Comparison of ENCODE assay signal across 11 cellular contexts in genomic region chr1:9655127-9655723, GRCh38. TPM values are rescaled to one million over a fixed set of nuclear protein-coding genes. Genes with fewer than 3 reads are reported as not detected.
DNase-seq lines count a peak whose midpoint lies in the region; ATAC-seq and TF ChIP-seq lines count a peak whose summit lies in the region.
"Had no signal": no experiment of that assay in that cellular context is flagged by ENCODE, and none has a peak within 500 bp of the region (broad histone marks: within the 10 kb centered on the region; RNA-seq: fewer than 3 reads in every experiment).

No MANE protein-coding gene starts in this region.

- no peak overlapping the region for H3K4me3 Mint-ChIP-seq in endodermal cell
- H3K4me3 Mint-ChIP-seq: GM23338 had no signal

- ATAC-seq in Right ventricle myocardium superior (ENCODE audit: poor library complexity), result no peak
- ATAC-seq: GM23338 had no signal

- WGBS in endodermal cell (ENCODE audit: insufficient coverage in 1 of 2, insufficient read length in 1 of 2), 2 experiments, result 72 to 88% methylated on average over 2 to 10 of the region's 11 CpGs

- H3K27ac ChIP-seq in HL-60 (replicated peaks), result peak overlapping the region; percentile 93
- H3K27ac ChIP-seq in colonic mucosa, result peak overlapping the region; percentile 70
- H3K27ac ChIP-seq in endodermal cell (ENCODE audit: low read depth, low read length), result no peak overlapping the region

- no peaks in the 10 kb centered on the region for H3K36me3 ChIP-seq in colonic mucosa
- no peaks in the 10 kb centered on the region for H3K36me3 ChIP-seq in endodermal cell (ENCODE audit: control insufficient read depth, insufficient read depth, low read length)

- peaks cover 2% of the 10 kb centered on the region for H3K4me1 Mint-ChIP-seq in endodermal cell

- H3K27me3 Mint-ChIP-seq in endodermal cell (ENCODE audit: insufficient read depth), result peaks cover 42% of the 10 kb centered on the region

- H3K27me3 ChIP-seq in HL-60 (ENCODE audit: insufficient read depth, poor library complexity, severe bottlenecking), result no peaks in the 10 kb centered on the region
- peaks cover 31% of the 10 kb centered on the region for H3K27me3 ChIP-seq in colonic mucosa
- H3K27me3 ChIP-seq in endodermal cell (ENCODE audit: control insufficient read depth, insufficient read depth, low read length, poor library complexity, severe bottlenecking), result peaks cover 43% of the 10 kb centered on the region

- no peak overlapping the region for H3K27ac Mint-ChIP-seq in endodermal cell
- H3K27ac Mint-ChIP-seq: GM23338 had no signal

- DNase-seq in HL-60 (ENCODE audit: low read depth in 1 of 2, low spot score in 1 of 2), result peak in 1 of 2 experiments; percentile 56
- peak; percentile 35 for DNase-seq in activated CD4-positive, alpha-beta T cell treated with anti-CD3 and anti-CD28 coated beads, Interleukin-2, amount 50 U/mL, for 1 hour
- DNase-seq in colonic mucosa, result no peak
- peak; percentile 35 to 69 (median 44) for DNase-seq in stimulated activated naive CD4-positive, alpha-beta T cell (lab: John Stamatoyannopoulos, UW)
- no peak for DNase-seq in endodermal cell
- no peak for DNase-seq in Right ventricle myocardium superior
- no peak for DNase-seq in NCI-H2081 (lab: John Stamatoyannopoulos, UW)
- DNase-seq in NCI-H82 (lab: John Stamatoyannopoulos, UW), result no peak
- DNase-seq: GDM1, NCI-H524 treated with DMSO at 0.1 percent for 48 hours had no signal

- no peaks in the 10 kb centered on the region for H3K9me3 Mint-ChIP-seq in endodermal cell

- H3K9ac ChIP-seq in colonic mucosa (ENCODE audit: low read depth in 2 of 2, low read length in 2 of 2), result no peak overlapping the region
- no peak overlapping the region for H3K9ac ChIP-seq in endodermal cell (ENCODE audit: extremely low read depth, low read length, poor library complexity, severe bottlenecking)

- no peaks in the 10 kb centered on the region for H3K4me1 ChIP-seq in colonic mucosa
- H3K4me1 ChIP-seq in endodermal cell (ENCODE audit: control insufficient read depth, insufficient read depth, low read length), result no peaks in the 10 kb centered on the region

- H3K4me3 ChIP-seq in HL-60 (replicated peaks; ENCODE audit: insufficient read depth, low read length), result peak overlapping the region; percentile 75
- H3K4me3 ChIP-seq in colonic mucosa, result no peak overlapping the region
- H3K4me3 ChIP-seq in endodermal cell (ENCODE audit: low read length), result no peak overlapping the region
- H3K4me3 ChIP-seq: GM23338 had no signal

- no peak for TF ChIP-seq CTCF in HL-60 (IDR thresholded peaks at IDR 0.05; ENCODE audit: insufficient read depth, low read length)
- no peak for TF ChIP-seq CTCF in colonic mucosa (IDR thresholded peaks at IDR 0.05)
- TF ChIP-seq CTCF in endodermal cell (conservative IDR thresholded peaks at IDR 0.05), result no peak

- intact Hi-C loops in colonic mucosa (cut with DNase I) (no loop called here), Right ventricle myocardium superior (cut with DNase I) (no loop called here)

- H3K9me3 ChIP-seq in colonic mucosa (no peaks in the 10 kb centered on the region), endodermal cell (ENCODE audit: control insufficient read depth, low read length) (no peaks in the 10 kb centered on the region)

- H3K36me3 Mint-ChIP-seq in endodermal cell (ENCODE audit: low read depth), result no peaks in the 10 kb centered on the region

RNA-seq across cellular contexts. Expression of gene PIK3CD, which starts 3.7 kb away (rescaled TPM):
- total RNA-seq in colonic mucosa (1 to 10 TPM; 3.5 TPM), endodermal cell (10 to 100 TPM; 13.9 to 14.2 TPM), Right ventricle myocardium superior (3.3 TPM)
- 4.3 TPM for polyA plus RNA-seq in endodermal cell (2013, experiment 1 of 2)
- 3.3 TPM for polyA plus RNA-seq in endodermal cell (2013, experiment 2 of 2)

Comparison
In these comparisons a context has a peak if more than half of its experiments do, and no peak if none do; other contexts are left out.
1. DNase-seq: peak in activated CD4-positive, alpha-beta T cell treated with anti-CD3 and anti-CD28 coated beads, Interleukin-2, amount 50 U/mL, for 1 hour (single experiment) and stimulated activated naive CD4-positive, alpha-beta T cell (6 of 6); none in colonic mucosa (single experiment), endodermal cell (single experiment), Right ventricle myocardium superior (single experiment), NCI-H2081 (0 of 2) and NCI-H82 (single experiment).